ENCODE assay signal across 10 cellular contexts in genomic region chr6:33967966-33968724, GRCh38.
DNase-seq lines count a peak whose midpoint lies in the region; TF ChIP-seq lines count a peak whose summit lies in the region.
"Had no signal": no experiment of that assay in that cellular context is flagged by ENCODE, and none has a peak within 500 bp of the region (broad histone marks: within the 10 kb centered on the region; RNA-seq: fewer than 3 reads in every experiment).

No MANE protein-coding gene starts in this region.

- WGBS in liver: 40% methylated on average over 3 of the region's 3 CpGs

- H3K4me3 ChIP-seq in WERI-Rb-1 (ENCODE audit: low read depth, low read length): no peak overlapping the region
- no peak overlapping the region for H3K4me3 ChIP-seq in liver (ENCODE audit: low read depth in 1 of 3, low read length in 3 of 3)
- H3K4me3 ChIP-seq: SJCRH30 had no signal

- H3K36me3 ChIP-seq in WERI-Rb-1: no peaks in the 10 kb centered on the region
- no peaks in the 10 kb centered on the region for H3K36me3 ChIP-seq in liver (ENCODE audit: control insufficient read depth in 4 of 4, insufficient read depth in 3 of 4, low read depth in 1 of 4, low read length in 3 of 4)
- H3K36me3 ChIP-seq: SJCRH30 had no signal

- POLR2A ChIA-PET in RWPE1 (lab: Yijun Ruan, JAX; ENCODE audit: low non-redundant PET): no interaction called here

- no peaks in the 10 kb centered on the region for H3K4me1 ChIP-seq in liver (ENCODE audit: control insufficient read depth in 4 of 4, insufficient read depth in 4 of 4, low read length in 3 of 4)
- H3K4me1 ChIP-seq: SJCRH30 had no signal

- TF ChIP-seq RAD21 in liver (IDR thresholded peaks at IDR 0.05): peak; percentile 71 to 76

- DNase-seq in DMS53 treated with DMSO at 0.1 percent for 48 hours (lab: John Stamatoyannopoulos, UW; ENCODE audit: unreplicated experiment) (peak; percentile 16), HuH-7 (ENCODE audit: low spot score) (peak; percentile 87), WERI-Rb-1 (peak; percentile 90), GM13977 (ENCODE audit: low spot score) (no peak), RWPE1 (ENCODE audit: low spot score) (no peak), T-helper 9 cell (no peak), activated gamma-delta T cell treated with Interleukin-2 at 50 U/mL for 16 hours (no peak)
- DNase-seq: stimulated activated CD4-positive, alpha-beta T cell treated with anti-CD3 and anti-CD28 coated beads, Interleukin-2, amount 100 ng/mL, for 48 hours had no signal

- H3K9me3 ChIP-seq in WERI-Rb-1 (ENCODE audit: severe bottlenecking) (peaks cover 11% of the 10 kb centered on the region), liver (ENCODE audit: control insufficient read depth in 4 of 4, low read length in 3 of 4) (no peaks in the 10 kb centered on the region)

- H3K9ac ChIP-seq in liver (ENCODE audit: low read depth in 1 of 2, low read length in 2 of 2): no peak overlapping the region

- in situ Hi-C loops in GM13977 (cut with MboI; ENCODE audit: low pct_unique_long_range_greater_than_20kb, low sequenced_read_pairs, unreplicated experiment): no loop called here

- H3K27ac ChIP-seq in WERI-Rb-1 (peak overlapping the region; percentile 45), liver (ENCODE audit: low read depth in 1 of 2, low read length in 2 of 2) (no peak overlapping the region), RWPE1 (no peak overlapping the region)
- H3K27ac ChIP-seq: SJCRH30 had no signal

- TF ChIP-seq CTCF in WERI-Rb-1 (IDR thresholded peaks at IDR 0.05; ENCODE audit: low read depth, low read length): peak; percentile 98
- TF ChIP-seq CTCF in liver (IDR thresholded peaks at IDR 0.05; ENCODE audit: low read depth, low read length, missing input control): peak; percentile 50
- no peak for TF ChIP-seq CTCF in GM13977 (IDR thresholded peaks at IDR 0.05; ENCODE audit: extremely low read depth, insufficient read depth, missing control alignments)
- no peak; the same call in 1 of the 2 replicates for TF ChIP-seq CTCF in RWPE1 (conservative IDR thresholded peaks at IDR 0.05; ENCODE audit: low read depth)

- H3K27me3 ChIP-seq in WERI-Rb-1 (ENCODE audit: insufficient read depth, low read depth, severe bottlenecking) (no peaks in the 10 kb centered on the region), liver (ENCODE audit: control insufficient read depth in 4 of 4, insufficient read depth in 4 of 4, low read length in 3 of 4) (no peaks in the 10 kb centered on the region)
- H3K27me3 ChIP-seq: SJCRH30 had no signal

- CTCF ChIA-PET in RWPE1 (lab: Yijun Ruan, JAX): no interaction called here

TF ChIP-seq in liver, 16 proteins besides CTCF, POLR2A, EP300 and RAD21:
- TF ChIP-seq MAX (IDR thresholded peaks at IDR 0.05): no peak
- no peak for TF ChIP-seq SP1 (IDR thresholded peaks at IDR 0.05)
- TF ChIP-seq ZBTB33 (IDR thresholded peaks at IDR 0.05): no peak
- no peak for TF ChIP-seq FOXA1 (IDR thresholded peaks at IDR 0.05)
- TF ChIP-seq REST (IDR thresholded peaks at IDR 0.05): no peak
- TF ChIP-seq JUND (IDR thresholded peaks at IDR 0.05): no peak
- no peak for TF ChIP-seq TAF1 (conservative IDR thresholded peaks at IDR 0.05)
- no peak for TF ChIP-seq GABPA (IDR thresholded peaks at IDR 0.05 in 1 of 2, conservative IDR thresholded peaks at IDR 0.05 in 1 of 2)
- TF ChIP-seq ATF3 (IDR thresholded peaks at IDR 0.05): no peak
- no peak for TF ChIP-seq RXRA (IDR thresholded peaks at IDR 0.05)
- TF ChIP-seq YY1 (IDR thresholded peaks at IDR 0.05): no peak
- TF ChIP-seq EGR1 (IDR thresholded peaks at IDR 0.05; ENCODE audit: low read depth in 2 of 2): no peak
- no peak for TF ChIP-seq HNF4G (IDR thresholded peaks at IDR 0.05)

Comparison
In these comparisons a context has a peak if more than half of its experiments do, and no peak if none do; other contexts are left out.
1. DNase-seq: peak in DMS53 treated with DMSO at 0.1 percent for 48 hours (single experiment), HuH-7 (single experiment) and WERI-Rb-1 (single experiment); none in GM13977 (single experiment), RWPE1 (single experiment), T-helper 9 cell (single experiment) and activated gamma-delta T cell treated with Interleukin-2 at 50 U/mL for 16 hours (single experiment).
2. CTCF ChIP-seq: peak in WERI-Rb-1 (single experiment) and liver (single experiment); none in GM13977 (single experiment) and RWPE1 (single experiment).